In the genomic region with DNA sequence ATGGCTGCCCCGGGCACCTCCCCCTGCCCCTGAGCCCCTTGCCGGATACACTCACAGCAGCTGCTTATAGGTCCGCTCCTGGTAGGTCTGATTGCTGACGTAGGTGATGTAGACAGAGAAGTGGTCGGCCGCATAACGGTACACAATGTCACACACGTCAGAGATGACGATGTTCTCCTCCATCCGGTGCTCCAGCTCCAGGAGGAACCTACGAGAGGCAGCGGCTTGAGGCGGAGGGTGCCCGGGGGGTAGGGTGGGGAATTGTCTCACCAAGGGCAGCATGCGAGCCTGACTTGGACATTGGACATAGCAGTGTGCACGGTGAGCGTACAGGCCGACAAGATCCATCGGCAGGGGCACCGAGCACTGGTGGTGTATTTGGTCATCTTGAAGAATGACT, we compare ENCODE assay signal across 18 cellular contexts. TPM values are rescaled to one million over a fixed set of nuclear protein-coding genes. Genes with fewer than 3 reads are reported as not detected.
DNase-seq lines count a peak whose midpoint lies in the region; ATAC-seq, FAIRE-seq and TF ChIP-seq lines count a peak whose summit lies in the region.
"Had no signal": no experiment of that assay in that cellular context is flagged by ENCODE, and none has a peak within 500 bp of the region (broad histone marks: within the 10 kb centered on the region; RNA-seq: fewer than 3 reads in every experiment).

No MANE protein-coding gene starts in this region.

- POLR2A ChIA-PET in activated B cell treated with CpG ODN at 0.5 μM for 24 hours (lab: Charles Lee), result no interaction called here

- H3K27me3 ChIP-seq in sigmoid colon (peaks cover 2 to 41% (median 18%) of the 10 kb centered on the region in 3 donors), SJCRH30 (no peaks in the 10 kb centered on the region)

- H3K36me3 ChIP-seq in sigmoid colon (no peaks in the 10 kb centered on the region), SJCRH30 (no peaks in the 10 kb centered on the region)

- H3K4me1 Mint-ChIP-seq in activated B cell treated with CpG ODN at 0.5 μM for 24 hours, result peaks cover 2% of the 10 kb centered on the region
- H3K4me1 Mint-ChIP-seq: B cell had no signal

- no peaks in the 10 kb centered on the region for H3K9me3 Mint-ChIP-seq in activated B cell treated with CpG ODN at 0.5 μM for 24 hours
- H3K9me3 Mint-ChIP-seq: CD8-positive, alpha-beta T cell; GM23338 had no signal

- H3K27ac ChIP-seq in sigmoid colon (no peak overlapping the region), SJCRH30 (no peak overlapping the region)
- H3K27ac ChIP-seq: KMS-11 had no signal

- TF ChIP-seq CTCF in activated B cell treated with CpG ODN at 0.5 μM for 24 hours (IDR thresholded peaks at IDR 0.05), result no peak
- no peak for TF ChIP-seq CTCF in sigmoid colon (IDR thresholded peaks at IDR 0.05)

- DNase-seq in GM12892 (ENCODE audit: insufficient read length), result peak; percentile 3
- peak; percentile 9 for DNase-seq in activated B cell treated with CpG ODN at 0.5 μM for 24 hours
- DNase-seq in left lobe of liver (ENCODE audit: low spot score), result peak; percentile 37
- peak; percentile 56 for DNase-seq in sigmoid colon
- DNase-seq in H54 (ENCODE audit: insufficient read length, low spot score), result no peak
- no peak for DNase-seq in SJCRH30
- DNase-seq in activated T-cell treated with anti-CD3 and anti-CD28 coated beads for 4 hours, result no peak
- DNase-seq: CD8-positive, alpha-beta T cell; NCI-H1105 treated with DMSO at 0.1 percent for 48 hours; NCI-H187 treated with DMSO at 0.1 percent for 48 hours; NCI-H2171 treated with DMSO at 0.1 percent for 48 hours; NCI-H510A; NCI-H82; SHP77 treated with DMSO at 0.1 percent for 48 hours had no signal

- H3K27ac Mint-ChIP-seq in activated B cell treated with CpG ODN at 0.5 μM for 24 hours, result no peak overlapping the region
- H3K27ac Mint-ChIP-seq: B cell; CD8-positive, alpha-beta T cell; GM23338 had no signal

- 91 to 92% methylated on average over 20 of the region's 20 CpGs for WGBS in sigmoid colon, 2 donors

- H3K36me3 Mint-ChIP-seq in activated B cell treated with CpG ODN at 0.5 μM for 24 hours (ENCODE audit: low read depth), result no peaks in the 10 kb centered on the region
- H3K36me3 Mint-ChIP-seq: CD8-positive, alpha-beta T cell had no signal

- H3K4me1 ChIP-seq in sigmoid colon, result peaks cover 0 to 6% (median 0%) of the 10 kb centered on the region in 4 donors
- H3K4me1 ChIP-seq in SJCRH30, result peaks cover 5% of the 10 kb centered on the region; the same call in 1 of the 2 replicates

- no peak for TF ChIP-seq EP300 in sigmoid colon (IDR thresholded peaks at IDR 0.05)

- CTCF ChIA-PET in activated B cell treated with CpG ODN at 0.5 μM for 24 hours (lab: Charles Lee), result no interaction called here

- TF ChIP-seq POLR2A in GM12892 (IDR thresholded peaks at IDR 0.05; ENCODE audit: low read depth, low read length), result no peak
- no peak for TF ChIP-seq POLR2A in sigmoid colon (IDR thresholded peaks at IDR 0.05)
- no peak for TF ChIP-seq POLR2A in H54 (IDR thresholded peaks at IDR 0.05; ENCODE audit: low read depth, low read length)

- H3K4me3 Mint-ChIP-seq in activated B cell treated with CpG ODN at 0.5 μM for 24 hours, result no peak overlapping the region
- H3K4me3 Mint-ChIP-seq: B cell; CD8-positive, alpha-beta T cell; GM23338 had no signal

- H3K27me3 Mint-ChIP-seq in activated B cell treated with CpG ODN at 0.5 μM for 24 hours, result peaks cover 20% of the 10 kb centered on the region

- ATAC-seq in activated B cell treated with CpG ODN at 0.5 μM for 24 hours (ENCODE audit: low read depth) (no peak), left lobe of liver (no peak), HG02870 (IDR thresholded peaks at IDR 0.05; ENCODE audit: unreplicated experiment) (no peak)
- ATAC-seq: CD8-positive, alpha-beta T cell; GM23338 had no signal

- intact Hi-C loops in activated B cell treated with CpG ODN at 0.5 μM for 24 hours (cut with micrococcal nuclease), result no loop called here
- intact Hi-C loops in sigmoid colon (cut with DNase I), result no loop called here

- FAIRE-seq in GM12892 (lab: Jason Lieb, UNC) (no peak), H54 (lab: Jason Lieb, UNC) (no peak)

- no peak overlapping the region for H3K4me3 ChIP-seq in sigmoid colon
- H3K4me3 ChIP-seq in SJCRH30, result no peak overlapping the region
- H3K4me3 ChIP-seq: GM23338 had no signal

- no peaks in the 10 kb centered on the region for H3K9me3 ChIP-seq in sigmoid colon
- no peaks in the 10 kb centered on the region for H3K9me3 ChIP-seq in SJCRH30 (replicated peaks)

RNA-seq across cellular contexts. Expression of gene SNORC, which starts 22.8 kb away (rescaled TPM):
- polyA plus RNA-seq in GM12892 (2012; ENCODE audit: missing spikeins), result not detected
- total RNA-seq in activated B cell treated with CpG ODN at 0.5 μM for 24 hours (0.88 and 2.1 TPM in 2 replicates), left lobe of liver (15.5 TPM), sigmoid colon (1 to 10 TPM in 2 of 4 donors, under 1 TPM in 2; under 0.01 to 1.9 (median 0.71) TPM)
- 10 to 100 TPM in 1 of 3 donors, 1 to 10 TPM in 2; 7.2 to 13.2 (median 8.8) TPM for polyA plus RNA-seq in sigmoid colon
- 0.33 and 0.75 TPM in 2 replicates for total RNA-seq in SJCRH30 (2014; rRNA removed; shearing (Covaris generic))

Comparison
In these comparisons a context has a peak if more than half of its experiments do, and no peak if none do; other contexts are left out.
1. DNase-seq: peak in GM12892 (single experiment), activated B cell treated with CpG ODN at 0.5 μM for 24 hours (single experiment), left lobe of liver (single experiment) and sigmoid colon (single experiment); none in H54 (single experiment), SJCRH30 (0 of 2) and activated T-cell treated with anti-CD3 and anti-CD28 coated beads for 4 hours (single experiment).